In the genomic region with DNA sequence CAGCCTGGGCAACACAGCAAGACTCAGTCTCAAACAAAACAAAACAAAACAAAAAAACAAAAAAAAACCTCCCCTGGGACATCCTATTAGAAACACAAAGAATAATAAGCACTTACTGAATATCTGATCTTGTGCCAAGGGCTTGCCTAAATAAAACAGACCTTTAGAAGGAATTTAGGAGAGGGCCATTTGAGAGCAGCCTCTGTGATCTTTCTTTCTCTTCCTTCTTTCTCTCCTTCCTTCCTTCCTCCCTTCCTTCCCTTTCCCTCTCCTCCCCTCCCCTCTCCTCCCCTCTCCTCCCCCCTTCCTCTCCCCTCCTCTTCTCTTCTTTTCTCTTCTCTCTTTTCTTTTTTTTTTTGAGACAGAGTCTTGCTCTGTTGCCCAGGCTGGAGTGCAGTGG, we compare ENCODE assay signal across 12 cellular contexts. TPM values are rescaled to one million over a fixed set of nuclear protein-coding genes. Genes with fewer than 3 reads are reported as not detected.
"Had no signal": no experiment of that assay in that cellular context is flagged by ENCODE, and none has a peak within 500 bp of the region (broad histone marks: within the 10 kb centered on the region; RNA-seq: fewer than 3 reads in every experiment).

No MANE protein-coding gene starts in this region.

- H3K9me3 ChIP-seq: tibial nerve had no signal

- H3K27me3 ChIP-seq: hepatocyte, tibial nerve had no signal

- H3K4me3 ChIP-seq: hepatocyte, tibial nerve had no signal

- H3K9me3 Mint-ChIP-seq: stimulated activated naive B cell treated with anti-CD40 and anti-IgM and Interleukin-4, amounts not matched to agents 10 μg/mL and 1 μg/mL and 100 μg/mL, for 72 hours; T-helper 2 cell treated with Interferon-gamma antibody and Interleukin-4, amounts not matched to agents 5 μg/mL and 100 μg/mL, for 36 hours had no signal

- H3K4me2 ChIP-seq: hepatocyte had no signal

- ATAC-seq: activated CD4-positive, CD25-positive, alpha-beta regulatory T cell treated with anti-CD3 and anti-CD28 coated beads, Interleukin-2, amount 50 U/mL, for 24 hours; stimulated activated naive B cell treated with anti-CD40 and anti-IgM and Interleukin-4, amounts not matched to agents 10 μg/mL and 1 μg/mL and 100 μg/mL, for 72 hours had no signal

- H3K27me3 Mint-ChIP-seq: stimulated activated naive B cell treated with anti-CD40 and anti-IgM and Interleukin-4, amounts not matched to agents 10 μg/mL and 1 μg/mL and 100 μg/mL, for 72 hours had no signal

- H3K36me3 ChIP-seq: tibial nerve had no signal

- H3K4me3 Mint-ChIP-seq: stimulated activated naive B cell treated with anti-CD40 and anti-IgM and Interleukin-4, amounts not matched to agents 10 μg/mL and 1 μg/mL and 100 μg/mL, for 72 hours had no signal

- H3K4me1 ChIP-seq: tibial nerve had no signal

- DNase-seq: activated CD4-positive, alpha-beta T cell treated with anti-CD3 and anti-CD28 coated beads, Interleukin-2, amount 50 U/mL, for 48 hours; activated effector memory CD4-positive, alpha-beta T cell treated with Interleukin-2 at 50 U/mL for 16 hours; central memory CD4-positive, alpha-beta T cell; retina; SIG-M5; small intestine; stimulated activated naive B cell treated with anti-CD40 and anti-IgM and Interleukin-4, amounts not matched to agents 10 μg/mL and 1 μg/mL and 100 μg/mL, for 72 hours had no signal

- H3K27ac ChIP-seq: hepatocyte, tibial nerve had no signal

RNA-seq across cellular contexts. Expression of a gene that starts 12.3 kb away (rescaled TPM):
- total RNA-seq: epithelial cell of proximal tubule had no signal
